In the genomic region with DNA sequence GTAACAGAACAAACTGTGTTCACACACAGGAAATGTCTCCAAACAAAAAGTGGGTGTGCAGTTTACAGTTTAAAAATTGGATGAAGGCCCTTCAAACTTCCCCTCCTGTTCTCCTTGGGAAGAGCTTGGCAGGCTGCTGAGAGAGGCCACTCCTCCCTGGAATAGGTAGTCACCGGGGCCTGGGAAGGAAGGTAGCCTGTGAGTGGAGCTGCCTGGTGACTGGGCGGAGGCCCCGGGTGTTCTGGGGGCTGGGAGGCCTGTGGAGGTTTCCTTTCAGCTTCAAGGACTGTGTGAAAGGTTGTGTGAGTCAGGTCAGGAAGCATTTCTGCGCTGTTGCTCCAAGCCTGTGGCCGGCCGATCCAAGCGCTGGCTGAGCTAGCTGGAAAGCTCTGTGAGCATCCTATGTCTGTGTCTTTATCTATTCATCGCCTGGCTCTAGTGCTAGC, we compare ENCODE assay signal across 8 cellular contexts. TPM values are rescaled to one million over a fixed set of nuclear protein-coding genes. Genes with fewer than 3 reads are reported as not detected.
A peak's percentile ranks its signal among the peaks of the same experiment; 100 is the strongest.
DNase-seq lines count a peak whose midpoint lies in the region; ATAC-seq and TF ChIP-seq lines count a peak whose summit lies in the region.

No MANE protein-coding gene starts in this region.

- H2AFZ ChIP-seq in mammary epithelial cell (ENCODE audit: low read depth, low read length) = peak overlapping the region; percentile 5

- WGBS in mammary epithelial cell (ENCODE audit: low coverage, missing lambda C conversion rate) = 4% methylated on average over 8 of the region's 8 CpGs

- H3K27ac ChIP-seq in mammary epithelial cell (ENCODE audit: insufficient read depth, low read depth, low read length) (peak overlapping the region; percentile 99), tibial artery (peak overlapping the region; percentile 63 to 70)

- peaks cover 71% of the 10 kb centered on the region for H3K4me1 Mint-ChIP-seq in T-helper 2 cell treated with Interferon-gamma antibody and Interleukin-4, amounts not matched to agents 5 μg/mL and 100 μg/mL, for 36 hours (ENCODE audit: low read depth)

- H3K4me2 ChIP-seq in mammary epithelial cell (ENCODE audit: insufficient read depth, low read depth, low read length) = peak overlapping the region; percentile 78

- H3K4me1 ChIP-seq in mammary epithelial cell (ENCODE audit: insufficient read depth, low read length) = peaks cover 49% of the 10 kb centered on the region
- H3K4me1 ChIP-seq in tibial artery = peaks cover 0 to 45% (median 16%) of the 10 kb centered on the region in 4 donors

- H4K20me1 ChIP-seq in mammary epithelial cell (ENCODE audit: insufficient read depth, low read length) = no peaks in the 10 kb centered on the region

- no peak overlapping the region for H3K27ac Mint-ChIP-seq in T-helper 2 cell treated with Interferon-gamma antibody and Interleukin-4, amounts not matched to agents 5 μg/mL and 100 μg/mL, for 36 hours

- peak overlapping the region; percentile 74 for H3K4me3 Mint-ChIP-seq in T-helper 2 cell treated with Interferon-gamma antibody and Interleukin-4, amounts not matched to agents 5 μg/mL and 100 μg/mL, for 36 hours

- peaks cover 65% of the 10 kb centered on the region for H3K79me2 ChIP-seq in mammary epithelial cell (ENCODE audit: insufficient read depth, low read length)

- H3K9ac ChIP-seq in mammary epithelial cell (ENCODE audit: insufficient read depth, low read length) = peak overlapping the region; percentile 68

- no TSS peak for BruUV-seq in mammary epithelial cell (replicated peaks; lab: Mats Ljungman, UMichigan)

- no peak for TF ChIP-seq CTCF in mammary epithelial cell (conservative IDR thresholded peaks at IDR 0.05 in 1 of 2, IDR thresholded peaks at IDR 0.05 in 1 of 2; ENCODE audit: extremely low read depth in 1 of 2, insufficient read depth in 1 of 2, low read depth in 1 of 2, low read length in 2 of 2)
- TF ChIP-seq CTCF in tibial artery (IDR thresholded peaks at IDR 0.05) = no peak

- intact Hi-C loops in mammary epithelial cell (cut with micrococcal nuclease) (loop anchor here (1.0 to 10.0 kb wide), 4 partner anchors 23 to 1037 kb away; a partner anchor contains a TSS), left colon (cut with DNase I, micrococcal nuclease) (no loop called here), tibial artery (cut with DNase I; ENCODE audit: low total_unique reads) (loop anchor here (2.0 kb wide), 1 partner anchor 23 kb away; no protein-coding TSS in a partner anchor)

- CTCF ChIA-PET in mammary epithelial cell (lab: Charles Lee; ENCODE audit: low non-redundant PET) = interaction anchor here (0.6 to 1.1 kb wide), 7 partner anchors 13 to 209 kb away, joined by 3 to 34 read pairs (median 5); a partner anchor contains a TSS

- ATAC-seq in left colon (peak; percentile 97), HG03159 (IDR thresholded peaks at IDR 0.05; ENCODE audit: unreplicated experiment) (no peak)

- peaks cover 24% of the 10 kb centered on the region for H3K36me3 Mint-ChIP-seq in T-helper 2 cell treated with Interferon-gamma antibody and Interleukin-4, amounts not matched to agents 5 μg/mL and 100 μg/mL, for 36 hours (ENCODE audit: low read depth)

- no peaks in the 10 kb centered on the region for H3K9me3 ChIP-seq in mammary epithelial cell (replicated peaks; ENCODE audit: insufficient read depth, low read length)
- no peaks in the 10 kb centered on the region for H3K9me3 ChIP-seq in tibial artery

- DNase-seq in T-helper 2 cell treated with Interferon-gamma antibody and Interleukin-4, amounts not matched to agents 5 μg/mL and 100 μg/mL, for 36 hours (ENCODE audit: low spot score) = no peak
- DNase-seq in T-helper 2 cell (no peak), mammary epithelial cell (peak; percentile 99), left colon (peak; percentile 77 to 92), tibial artery (peak; percentile 69 to 80), glomerular visceral epithelial cell (ENCODE audit: extremely low spot score) (no peak), NOMO-1 (lab: John Stamatoyannopoulos, UW; ENCODE audit: unreplicated experiment in 2 of 2) (no peak)

- peaks cover 12% of the 10 kb centered on the region for H3K9me3 Mint-ChIP-seq in T-helper 2 cell treated with Interferon-gamma antibody and Interleukin-4, amounts not matched to agents 5 μg/mL and 100 μg/mL, for 36 hours

- H3K27me3 Mint-ChIP-seq in T-helper 2 cell treated with Interferon-gamma antibody and Interleukin-4, amounts not matched to agents 5 μg/mL and 100 μg/mL, for 36 hours (ENCODE audit: low read depth) = peaks cover 2% of the 10 kb centered on the region

- H3K27me3 ChIP-seq in mammary epithelial cell (ENCODE audit: insufficient read depth, low read length) = no peaks in the 10 kb centered on the region
- H3K27me3 ChIP-seq in tibial artery = no peaks in the 10 kb centered on the region

- dilution Hi-C loops in mammary epithelial cell (cut with HindIII; ENCODE audit: low sequenced_read_pairs) = loop anchor here (5.0 to 25.0 kb wide), 3 partner anchors 77 to 220 kb away; no protein-coding TSS in a partner anchor

- in situ Hi-C loops in mammary epithelial cell (cut with MboI; ENCODE audit: low sequenced_read_pairs in 2 of 2) = loop anchor here in 1 of 2 donors (5.0 to 10.0 kb wide), 2 partner anchors 75 to 207 kb away; no protein-coding TSS in a partner anchor

- H3K36me3 ChIP-seq in mammary epithelial cell (ENCODE audit: insufficient read depth, low read length) = no peaks in the 10 kb centered on the region
- H3K36me3 ChIP-seq in tibial artery = no peaks in the 10 kb centered on the region

- H3K4me3 ChIP-seq in mammary epithelial cell (replicated peaks in 1 of 3; ENCODE audit: insufficient read depth in 1 of 3, low read depth in 2 of 3, low read length in 3 of 3) = peak overlapping the region; percentile 10 to 52 (median 32)
- peak overlapping the region in 1 of 2 donors; percentile 15 for H3K4me3 ChIP-seq in tibial artery

RNA-seq across cellular contexts. Expression of a gene that starts 14.1 kb away (rescaled TPM):
- total RNA-seq in mammary epithelial cell = 10 to 100 TPM in 1 of 2 donors, 1 to 10 TPM in 1; 9.5 to 41.8 TPM
- polyA plus RNA-seq in mammary epithelial cell = 44.6 TPM
- 88.8 TPM for polyA minus RNA-seq in mammary epithelial cell
- 10 to 100 TPM; 13.0 to 15.1 TPM for total RNA-seq in left colon

Comparison
In these comparisons a context has a peak if more than half of its experiments do, and no peak if none do; other contexts are left out.
1. DNase-seq: peak in mammary epithelial cell (single experiment), left colon (2 of 2) and tibial artery (2 of 2); none in T-helper 2 cell treated with Interferon-gamma antibody and Interleukin-4, amounts not matched to agents 5 μg/mL and 100 μg/mL, for 36 hours (single experiment), T-helper 2 cell (0 of 5), glomerular visceral epithelial cell (single experiment) and NOMO-1 (0 of 2).
2. intact Hi-C loops: an anchor here in mammary epithelial cell (1.0 to 10.0 kb wide) and tibial artery (2.0 kb wide); none called in left colon.